13 cellular contexts compared by ENCODE assay signal in genomic region chr1:217311766-217312165, GRCh38.
DNase-seq lines count a peak whose midpoint lies in the region; ATAC-seq and TF ChIP-seq lines count a peak whose summit lies in the region.
"Had no signal": no experiment of that assay in that cellular context is flagged by ENCODE, and none has a peak within 500 bp of the region (broad histone marks: within the 10 kb centered on the region; RNA-seq: fewer than 3 reads in every experiment).

No MANE protein-coding gene starts in this region.

- H4K20me1 ChIP-seq in H9 (ENCODE audit: control insufficient read depth, insufficient read depth, insufficient read length) = no peaks in the 10 kb centered on the region

- H3T11ph ChIP-seq in H9 (ENCODE audit: low read length) = no peak overlapping the region

- H3K27ac ChIP-seq in H9 (ENCODE audit: insufficient read length, low read depth, low read length) = no peak overlapping the region
- H3K27ac ChIP-seq: HL-60, ovary, tibial nerve had no signal

- H3K4me2 ChIP-seq in H9 (ENCODE audit: insufficient read depth, insufficient read length, low read length) = no peak overlapping the region

- H3K18ac ChIP-seq in H9 (ENCODE audit: insufficient read length, low read depth, low read length) = no peak overlapping the region

- H4K8ac ChIP-seq in H9 (replicated peaks; ENCODE audit: insufficient read length, low read depth, low read length) = no peak overlapping the region

- no peak overlapping the region for H3K56ac ChIP-seq in H9 (ENCODE audit: insufficient read length, low read depth, low read length)

- H3K9me3 ChIP-seq in H9 (ENCODE audit: control insufficient read depth, low read depth, low read length) = no peaks in the 10 kb centered on the region
- H3K9me3 ChIP-seq: ovary, tibial nerve had no signal

- no peaks in the 10 kb centered on the region for H3K79me2 ChIP-seq in H9 (ENCODE audit: insufficient read depth, low read length)

- H3K4me1 ChIP-seq in H9 (ENCODE audit: insufficient read depth, low read length) = no peaks in the 10 kb centered on the region; the same call in 1 of the 2 replicates
- H3K4me1 ChIP-seq: tibial nerve had no signal

- CTCF ChIA-PET in activated naive CD4-positive, alpha-beta T cell treated with anti-CD3 and anti-CD28 coated beads for 36 hours (lab: Charles Lee) = no interaction called here

- no peaks in the 10 kb centered on the region for H3K23me2 ChIP-seq in H9 (ENCODE audit: insufficient read length, low read depth, low read length, poor library complexity, severe bottlenecking)

- H3K27ac Mint-ChIP-seq in H9 = no peak overlapping the region
- no peak overlapping the region for H3K27ac Mint-ChIP-seq in activated naive CD4-positive, alpha-beta T cell treated with anti-CD3 and anti-CD28 coated beads for 36 hours

- peaks cover 3 to 6% of the 10 kb centered on the region in 2 experiments; a peak in 4 of 5 replicates for H3K9me3 Mint-ChIP-seq in H9
- H3K9me3 Mint-ChIP-seq in activated naive CD4-positive, alpha-beta T cell treated with anti-CD3 and anti-CD28 coated beads for 36 hours = peaks cover 2% of the 10 kb centered on the region

- DNase-seq in EL = peak; percentile 16
- peak; percentile 38 for DNase-seq in H9
- DNase-seq in iPS-NIHi11 (ENCODE audit: low spot score) = peak; percentile 43
- no peak for DNase-seq in HuH-7.5 (ENCODE audit: low spot score)
- no peak for DNase-seq in activated naive CD4-positive, alpha-beta T cell treated with anti-CD3 and anti-CD28 coated beads for 36 hours
- DNase-seq: CD4-positive, alpha-beta memory T cell; kidney glomerular epithelial cell; ovary had no signal

- no peak overlapping the region for H2BK120ac ChIP-seq in H9 (ENCODE audit: low read depth, low read length, poor library complexity, severe bottlenecking)

- no peak overlapping the region for H2BK15ac ChIP-seq in H9 (ENCODE audit: low read depth, low read length)

- no peak overlapping the region for H3K4me3 Mint-ChIP-seq in H9
- H3K4me3 Mint-ChIP-seq in activated naive CD4-positive, alpha-beta T cell treated with anti-CD3 and anti-CD28 coated beads for 36 hours = no peak overlapping the region
- H3K4me3 Mint-ChIP-seq: CD4-positive, alpha-beta memory T cell had no signal

- no peak overlapping the region for H2BK12ac ChIP-seq in H9 (ENCODE audit: insufficient read length, low read depth, low read length)

- intact Hi-C loops in activated naive CD4-positive, alpha-beta T cell treated with anti-CD3 and anti-CD28 coated beads for 36 hours (cut with micrococcal nuclease) = no loop called here

- no CpG with 5 or more reads among the region's 1 CpG for WGBS in H9 (ENCODE audit: extremely low coverage, insufficient read length, low lambda C conversion rate)

- peak; percentile 70 for TF ChIP-seq CTCF in H9 (conservative IDR thresholded peaks at IDR 0.05)

- H2AFZ ChIP-seq in H9 (ENCODE audit: low read length) = no peak overlapping the region

- peaks cover 0 to 5% (median 2%) of the 10 kb centered on the region in 3 experiments; a peak in 3 of 7 replicates for H3K36me3 Mint-ChIP-seq in H9 (ENCODE audit: insufficient read depth in 1 of 3, low read depth in 3 of 3)
- no peaks in the 10 kb centered on the region for H3K36me3 Mint-ChIP-seq in activated naive CD4-positive, alpha-beta T cell treated with anti-CD3 and anti-CD28 coated beads for 36 hours (ENCODE audit: low read depth)
- H3K36me3 Mint-ChIP-seq: CD4-positive, alpha-beta memory T cell had no signal

- no peak overlapping the region for H3K14ac ChIP-seq in H9 (ENCODE audit: insufficient read depth, low read length)

- H4K91ac ChIP-seq in H9 (ENCODE audit: insufficient read length, low read depth, low read length) = no peak overlapping the region

- H3K27me3 ChIP-seq in H9 (ENCODE audit: insufficient read depth, low read length) = no peaks in the 10 kb centered on the region
- H3K27me3 ChIP-seq: ovary, tibial nerve had no signal

- H3K9ac ChIP-seq in H9 (ENCODE audit: extremely low read depth, insufficient read length, low read length) = no peak overlapping the region

- H4K5ac ChIP-seq in H9 (ENCODE audit: insufficient read length, low read depth, low read length) = no peak overlapping the region

- ATAC-seq in SK-N-SH treated with all-trans-retinoic acid at 6 μM for 48 hours (peak; percentile 82), HG02610 (IDR thresholded peaks at IDR 0.05; ENCODE audit: unreplicated experiment) (no peak), HG03432 (IDR thresholded peaks at IDR 0.05; ENCODE audit: unreplicated experiment) (no peak)

- no peaks in the 10 kb centered on the region for H3K27me3 Mint-ChIP-seq in H9 (ENCODE audit: low read depth)
- H3K27me3 Mint-ChIP-seq in activated naive CD4-positive, alpha-beta T cell treated with anti-CD3 and anti-CD28 coated beads for 36 hours (ENCODE audit: low read depth) = no peaks in the 10 kb centered on the region
- H3K27me3 Mint-ChIP-seq: CD4-positive, alpha-beta memory T cell had no signal

- H2BK5ac ChIP-seq in H9 (ENCODE audit: insufficient read length, low read length) = no peak overlapping the region

- H3K4ac ChIP-seq in H9 (ENCODE audit: low read depth, low read length) = no peak overlapping the region

- peaks cover 6 to 10% of the 10 kb centered on the region in 2 experiments for H3K4me1 Mint-ChIP-seq in H9
- no peaks in the 10 kb centered on the region for H3K4me1 Mint-ChIP-seq in activated naive CD4-positive, alpha-beta T cell treated with anti-CD3 and anti-CD28 coated beads for 36 hours (ENCODE audit: low read depth)
- H3K4me1 Mint-ChIP-seq: CD4-positive, alpha-beta memory T cell had no signal

- no peak overlapping the region for H3K23ac ChIP-seq in H9 (ENCODE audit: insufficient read length, low read depth, low read length)

- no peak overlapping the region for H2BK20ac ChIP-seq in H9 (ENCODE audit: low read depth, low read length, poor library complexity, severe bottlenecking)

- H2AK5ac ChIP-seq in H9 (ENCODE audit: insufficient read length, low read length) = no peak overlapping the region

- no peaks in the 10 kb centered on the region for H3K79me1 ChIP-seq in H9 (ENCODE audit: insufficient read depth, low read depth, low read length, poor library complexity, severe bottlenecking)

TF ChIP-seq in SK-N-SH treated with all-trans-retinoic acid at 6 μM for 48 hours, 23 proteins besides CTCF, POLR2A, EP300 and RAD21 (continues in another document):
- TF ChIP-seq ZNF565 (CRISPR knock-in tag; conservative IDR thresholded peaks at IDR 0.05; ENCODE audit: low read depth) = no peak
- no peak for TF ChIP-seq ZFP3 (CRISPR knock-in tag; IDR thresholded peaks at IDR 0.05)
- no peak for TF ChIP-seq POU6F1 (CRISPR knock-in tag; IDR thresholded peaks at IDR 0.05; ENCODE audit: borderline replicate concordance, low read depth)
- TF ChIP-seq ISL1 (CRISPR knock-in tag; IDR thresholded peaks at IDR 0.05) = no peak
- no peak for TF ChIP-seq TOX (CRISPR knock-in tag; IDR thresholded peaks at IDR 0.05; ENCODE audit: borderline replicate concordance)
- TF ChIP-seq CSRNP3 (CRISPR knock-in tag; IDR thresholded peaks at IDR 0.05) = no peak
- TF ChIP-seq PPARA (CRISPR knock-in tag; IDR thresholded peaks at IDR 0.05; ENCODE audit: borderline replicate concordance) = no peak
- TF ChIP-seq PATZ1 (CRISPR knock-in tag; IDR thresholded peaks at IDR 0.05; ENCODE audit: borderline replicate concordance) = no peak
- no peak for TF ChIP-seq TCF4 (CRISPR knock-in tag; IDR thresholded peaks at IDR 0.05; ENCODE audit: borderline replicate concordance)
- TF ChIP-seq ZFP30 (CRISPR knock-in tag; IDR thresholded peaks at IDR 0.05) = no peak

Comparison
In these comparisons a context has a peak if more than half of its experiments do, and no peak if none do; other contexts are left out.
1. DNase-seq: peak in EL (single experiment), H9 (single experiment) and iPS-NIHi11 (single experiment); none in HuH-7.5 (single experiment) and activated naive CD4-positive, alpha-beta T cell treated with anti-CD3 and anti-CD28 coated beads for 36 hours (single experiment).